16 cellular contexts compared by ENCODE assay signal in genomic region chr16:29673501-29673900, GRCh38.
"Had no signal": no experiment of that assay in that cellular context is flagged by ENCODE, and none has a peak within 500 bp of the region (broad histone marks: within the 10 kb centered on the region; RNA-seq: fewer than 3 reads in every experiment).

No MANE protein-coding gene starts in this region.

- H3K27ac ChIP-seq: cardiac muscle cell, hepatocyte, pancreas, testis had no signal

- H3K27me3 ChIP-seq: cardiac muscle cell, gastroesophageal sphincter, hepatocyte, pancreas, testis had no signal

- H3K9ac ChIP-seq: SK-N-SH had no signal

- H3K9me3 ChIP-seq: gastroesophageal sphincter, pancreas, SK-N-SH, testis had no signal

- H3K4me3 ChIP-seq: cardiac muscle cell, gastroesophageal sphincter, hepatocyte, pancreas, testis had no signal

- DNase-seq: activated CD4-positive, alpha-beta T cell treated with anti-CD3 and anti-CD28 coated beads, Interleukin-2, amount 50 U/mL, for 4 hours; activated T-cell treated with anti-CD3 and anti-CD28 coated beads, Interleukin-2, amount 50 U/mL, for 4 hours; effector CD4-positive, alpha-beta T cell; SK-N-SH; stimulated activated CD4-positive, alpha-beta T cell treated with anti-CD3 and anti-CD28 coated beads, Interleukin-4, amount 100 ng/mL, for 1 hour; stimulated activated CD8-positive, alpha-beta memory T cell treated with anti-CD3 and anti-CD28 coated beads, Interleukin-4, amount 100 ng/mL, for 48 hours; stimulated activated naive CD8-positive, alpha-beta T cell treated with anti-CD3 and anti-CD28 coated beads, Interleukin-15, amount 100 ng/mL, for 72 hours had no signal

- H3K27me3 Mint-ChIP-seq: stimulated activated naive CD8-positive, alpha-beta T cell treated with anti-CD3 and anti-CD28 coated beads, Interleukin-15, amount 100 ng/mL, for 72 hours had no signal

- H3K4me2 ChIP-seq: hepatocyte, SK-N-SH had no signal

- H3K9me3 Mint-ChIP-seq: activated T-cell treated with anti-CD3 and anti-CD28 coated beads, Interleukin-2, amount 50 U/mL, for 4 hours; stimulated activated naive CD8-positive, alpha-beta T cell treated with anti-CD3 and anti-CD28 coated beads, Interleukin-15, amount 100 ng/mL, for 72 hours; T-helper 1 cell treated with Interleukin-12 subunit alpha and Interleukin-12 subunit beta and Interleukin-4 antibody, amounts not matched to agents 30 μg/mL and 1 μg/mL, for 36 hours had no signal

- ATAC-seq: activated CD4-positive, CD25-positive, alpha-beta regulatory T cell treated with anti-CD3 and anti-CD28 coated beads, Interleukin-2, amount 50 U/mL, for 24 hours; activated T-cell treated with anti-CD3 and anti-CD28 coated beads, Interleukin-2, amount 50 U/mL, for 4 hours; pancreas; stimulated activated naive CD8-positive, alpha-beta T cell treated with anti-CD3 and anti-CD28 coated beads, Interleukin-15, amount 100 ng/mL, for 72 hours had no signal

- H3K4me3 Mint-ChIP-seq: activated T-cell treated with anti-CD3 and anti-CD28 coated beads, Interleukin-2, amount 50 U/mL, for 4 hours; stimulated activated naive CD8-positive, alpha-beta T cell treated with anti-CD3 and anti-CD28 coated beads, Interleukin-15, amount 100 ng/mL, for 72 hours; T-helper 1 cell treated with Interleukin-12 subunit alpha and Interleukin-12 subunit beta and Interleukin-4 antibody, amounts not matched to agents 30 μg/mL and 1 μg/mL, for 36 hours had no signal

- H3K36me3 ChIP-seq: cardiac muscle cell, gastroesophageal sphincter, pancreas had no signal

- H3K4me1 ChIP-seq: pancreas had no signal

- FAIRE-seq: astrocyte, colon, pancreas had no signal
